1 cellular context compared by ENCODE assay signal in the genomic region with DNA sequence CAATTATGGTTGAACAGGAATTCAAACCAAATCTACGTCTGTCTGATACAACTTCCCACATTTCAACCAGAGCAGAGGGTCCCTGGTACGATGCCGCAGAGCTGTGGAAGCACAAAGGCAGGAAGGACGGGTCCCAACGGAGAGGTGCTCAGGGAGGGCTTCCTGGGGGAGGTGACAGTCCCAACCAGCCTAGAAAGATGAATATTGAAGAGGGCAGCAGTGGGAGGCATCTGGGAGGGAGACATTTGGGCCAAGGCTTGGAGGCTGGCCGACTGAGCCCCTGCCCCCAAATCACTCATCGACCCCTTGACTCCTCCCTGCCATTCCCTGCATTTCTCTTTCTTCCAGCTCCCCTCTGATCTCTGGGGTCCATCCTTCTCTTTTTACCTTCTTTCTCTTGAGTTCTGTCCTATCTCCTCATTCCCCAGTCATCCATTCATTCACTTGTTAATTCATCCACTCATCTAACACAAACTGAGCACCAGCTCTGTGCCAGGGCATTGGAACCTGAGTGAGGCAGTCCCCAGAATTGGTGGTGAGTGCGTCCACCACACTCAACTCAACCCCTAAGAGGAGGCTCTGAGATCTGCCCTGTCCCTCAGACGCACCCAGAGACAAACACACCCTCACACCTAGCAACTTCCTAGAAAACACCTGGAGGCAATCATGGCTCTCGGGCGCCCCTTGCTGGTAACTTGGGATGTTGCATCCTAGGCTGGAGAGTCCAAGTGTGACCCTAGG.
TF ChIP-seq lines count a peak whose summit lies in the region.

No MANE protein-coding gene starts in this region.

TF ChIP-seq in K562, 482 proteins besides CTCF, POLR2A, EP300 and RAD21 (continued from another document and continues in another):
- TF ChIP-seq, protein P1, sequence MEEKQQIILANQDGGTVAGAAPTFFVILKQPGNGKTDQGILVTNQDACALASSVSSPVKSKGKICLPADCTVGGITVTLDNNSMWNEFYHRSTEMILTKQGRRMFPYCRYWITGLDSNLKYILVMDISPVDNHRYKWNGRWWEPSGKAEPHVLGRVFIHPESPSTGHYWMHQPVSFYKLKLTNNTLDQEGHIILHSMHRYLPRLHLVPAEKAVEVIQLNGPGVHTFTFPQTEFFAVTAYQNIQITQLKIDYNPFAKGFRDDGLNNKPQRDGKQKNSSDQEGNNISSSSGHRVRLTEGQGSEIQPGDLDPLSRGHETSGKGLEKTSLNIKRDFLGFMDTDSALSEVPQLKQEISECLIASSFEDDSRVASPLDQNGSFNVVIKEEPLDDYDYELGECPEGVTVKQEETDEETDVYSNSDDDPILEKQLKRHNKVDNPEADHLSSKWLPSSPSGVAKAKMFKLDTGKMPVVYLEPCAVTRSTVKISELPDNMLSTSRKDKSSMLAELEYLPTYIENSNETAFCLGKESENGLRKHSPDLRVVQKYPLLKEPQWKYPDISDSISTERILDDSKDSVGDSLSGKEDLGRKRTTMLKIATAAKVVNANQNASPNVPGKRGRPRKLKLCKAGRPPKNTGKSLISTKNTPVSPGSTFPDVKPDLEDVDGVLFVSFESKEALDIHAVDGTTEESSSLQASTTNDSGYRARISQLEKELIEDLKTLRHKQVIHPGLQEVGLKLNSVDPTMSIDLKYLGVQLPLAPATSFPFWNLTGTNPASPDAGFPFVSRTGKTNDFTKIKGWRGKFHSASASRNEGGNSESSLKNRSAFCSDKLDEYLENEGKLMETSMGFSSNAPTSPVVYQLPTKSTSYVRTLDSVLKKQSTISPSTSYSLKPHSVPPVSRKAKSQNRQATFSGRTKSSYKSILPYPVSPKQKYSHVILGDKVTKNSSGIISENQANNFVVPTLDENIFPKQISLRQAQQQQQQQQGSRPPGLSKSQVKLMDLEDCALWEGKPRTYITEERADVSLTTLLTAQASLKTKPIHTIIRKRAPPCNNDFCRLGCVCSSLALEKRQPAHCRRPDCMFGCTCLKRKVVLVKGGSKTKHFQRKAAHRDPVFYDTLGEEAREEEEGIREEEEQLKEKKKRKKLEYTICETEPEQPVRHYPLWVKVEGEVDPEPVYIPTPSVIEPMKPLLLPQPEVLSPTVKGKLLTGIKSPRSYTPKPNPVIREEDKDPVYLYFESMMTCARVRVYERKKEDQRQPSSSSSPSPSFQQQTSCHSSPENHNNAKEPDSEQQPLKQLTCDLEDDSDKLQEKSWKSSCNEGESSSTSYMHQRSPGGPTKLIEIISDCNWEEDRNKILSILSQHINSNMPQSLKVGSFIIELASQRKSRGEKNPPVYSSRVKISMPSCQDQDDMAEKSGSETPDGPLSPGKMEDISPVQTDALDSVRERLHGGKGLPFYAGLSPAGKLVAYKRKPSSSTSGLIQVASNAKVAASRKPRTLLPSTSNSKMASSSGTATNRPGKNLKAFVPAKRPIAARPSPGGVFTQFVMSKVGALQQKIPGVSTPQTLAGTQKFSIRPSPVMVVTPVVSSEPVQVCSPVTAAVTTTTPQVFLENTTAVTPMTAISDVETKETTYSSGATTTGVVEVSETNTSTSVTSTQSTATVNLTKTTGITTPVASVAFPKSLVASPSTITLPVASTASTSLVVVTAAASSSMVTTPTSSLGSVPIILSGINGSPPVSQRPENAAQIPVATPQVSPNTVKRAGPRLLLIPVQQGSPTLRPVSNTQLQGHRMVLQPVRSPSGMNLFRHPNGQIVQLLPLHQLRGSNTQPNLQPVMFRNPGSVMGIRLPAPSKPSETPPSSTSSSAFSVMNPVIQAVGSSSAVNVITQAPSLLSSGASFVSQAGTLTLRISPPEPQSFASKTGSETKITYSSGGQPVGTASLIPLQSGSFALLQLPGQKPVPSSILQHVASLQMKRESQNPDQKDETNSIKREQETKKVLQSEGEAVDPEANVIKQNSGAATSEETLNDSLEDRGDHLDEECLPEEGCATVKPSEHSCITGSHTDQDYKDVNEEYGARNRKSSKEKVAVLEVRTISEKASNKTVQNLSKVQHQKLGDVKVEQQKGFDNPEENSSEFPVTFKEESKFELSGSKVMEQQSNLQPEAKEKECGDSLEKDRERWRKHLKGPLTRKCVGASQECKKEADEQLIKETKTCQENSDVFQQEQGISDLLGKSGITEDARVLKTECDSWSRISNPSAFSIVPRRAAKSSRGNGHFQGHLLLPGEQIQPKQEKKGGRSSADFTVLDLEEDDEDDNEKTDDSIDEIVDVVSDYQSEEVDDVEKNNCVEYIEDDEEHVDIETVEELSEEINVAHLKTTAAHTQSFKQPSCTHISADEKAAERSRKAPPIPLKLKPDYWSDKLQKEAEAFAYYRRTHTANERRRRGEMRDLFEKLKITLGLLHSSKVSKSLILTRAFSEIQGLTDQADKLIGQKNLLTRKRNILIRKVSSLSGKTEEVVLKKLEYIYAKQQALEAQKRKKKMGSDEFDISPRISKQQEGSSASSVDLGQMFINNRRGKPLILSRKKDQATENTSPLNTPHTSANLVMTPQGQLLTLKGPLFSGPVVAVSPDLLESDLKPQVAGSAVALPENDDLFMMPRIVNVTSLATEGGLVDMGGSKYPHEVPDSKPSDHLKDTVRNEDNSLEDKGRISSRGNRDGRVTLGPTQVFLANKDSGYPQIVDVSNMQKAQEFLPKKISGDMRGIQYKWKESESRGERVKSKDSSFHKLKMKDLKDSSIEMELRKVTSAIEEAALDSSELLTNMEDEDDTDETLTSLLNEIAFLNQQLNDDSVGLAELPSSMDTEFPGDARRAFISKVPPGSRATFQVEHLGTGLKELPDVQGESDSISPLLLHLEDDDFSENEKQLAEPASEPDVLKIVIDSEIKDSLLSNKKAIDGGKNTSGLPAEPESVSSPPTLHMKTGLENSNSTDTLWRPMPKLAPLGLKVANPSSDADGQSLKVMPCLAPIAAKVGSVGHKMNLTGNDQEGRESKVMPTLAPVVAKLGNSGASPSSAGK (IDR thresholded peaks at IDR 0.05): no peak
- TF ChIP-seq NR2C1 (IDR thresholded peaks at IDR 0.05) (no peak), NR2C1 (tag; IDR thresholded peaks at IDR 0.05) (no peak), ATF7 (IDR thresholded peaks at IDR 0.05) (no peak), ZNF699 (CRISPR knock-in tag; IDR thresholded peaks at IDR 0.05; ENCODE audit: insufficient replicate concordance) (no peak), SAFB2 (IDR thresholded peaks at IDR 0.05; ENCODE audit: borderline replicate concordance, low read depth, low read length, severe bottlenecking) (no peak), ZNF212 (CRISPR knock-in tag; IDR thresholded peaks at IDR 0.05) (no peak), RCOR1 (IDR thresholded peaks at IDR 0.05; ENCODE audit: borderline replicate concordance in 1 of 2, low read depth in 2 of 2, low read length in 2 of 2) (peak in 1 of 2 experiments; percentile 58; a peak in 1 of 4 replicates), ATF1 (CRISPR knock-in tag; IDR thresholded peaks at IDR 0.05) (no peak), ATF1 (tag; IDR thresholded peaks at IDR 0.05) (0 out of 2 replicates have a peak, but pooled peaks have one; percentile 15), HNRNPUL1 (IDR thresholded peaks at IDR 0.05; ENCODE audit: low read length) (no peak), SLC30A9 (CRISPR knock-in tag; IDR thresholded peaks at IDR 0.05) (no peak), ADNP (tag; IDR thresholded peaks at IDR 0.05) (no peak), SRF (CRISPR knock-in tag; IDR thresholded peaks at IDR 0.05) (no peak), MTA2 (IDR thresholded peaks at IDR 0.05; ENCODE audit: low read depth) (no peak), KHSRP (IDR thresholded peaks at IDR 0.05) (no peak), ZNF12 (CRISPR knock-in tag; IDR thresholded peaks at IDR 0.05) (no peak), KAT8 (IDR thresholded peaks at IDR 0.05; ENCODE audit: low read depth) (no peak), ZNF347 (CRISPR knock-in tag; IDR thresholded peaks at IDR 0.05; ENCODE audit: low read depth) (no peak), ZFX (CRISPR knock-in tag; IDR thresholded peaks at IDR 0.05) (no peak; the same call in 1 of the 2 replicates), MECOM (CRISPR knock-in tag; IDR thresholded peaks at IDR 0.05) (no peak), ZNF282 (CRISPR knock-in tag; IDR thresholded peaks at IDR 0.05) (no peak), NFE2 (IDR thresholded peaks at IDR 0.05; ENCODE audit: low read depth) (no peak)
- TF ChIP-seq, protein P2, sequence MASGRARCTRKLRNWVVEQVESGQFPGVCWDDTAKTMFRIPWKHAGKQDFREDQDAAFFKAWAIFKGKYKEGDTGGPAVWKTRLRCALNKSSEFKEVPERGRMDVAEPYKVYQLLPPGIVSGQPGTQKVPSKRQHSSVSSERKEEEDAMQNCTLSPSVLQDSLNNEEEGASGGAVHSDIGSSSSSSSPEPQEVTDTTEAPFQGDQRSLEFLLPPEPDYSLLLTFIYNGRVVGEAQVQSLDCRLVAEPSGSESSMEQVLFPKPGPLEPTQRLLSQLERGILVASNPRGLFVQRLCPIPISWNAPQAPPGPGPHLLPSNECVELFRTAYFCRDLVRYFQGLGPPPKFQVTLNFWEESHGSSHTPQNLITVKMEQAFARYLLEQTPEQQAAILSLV (tag; IDR thresholded peaks at IDR 0.05): no peak
- TF ChIP-seq, protein P3, sequence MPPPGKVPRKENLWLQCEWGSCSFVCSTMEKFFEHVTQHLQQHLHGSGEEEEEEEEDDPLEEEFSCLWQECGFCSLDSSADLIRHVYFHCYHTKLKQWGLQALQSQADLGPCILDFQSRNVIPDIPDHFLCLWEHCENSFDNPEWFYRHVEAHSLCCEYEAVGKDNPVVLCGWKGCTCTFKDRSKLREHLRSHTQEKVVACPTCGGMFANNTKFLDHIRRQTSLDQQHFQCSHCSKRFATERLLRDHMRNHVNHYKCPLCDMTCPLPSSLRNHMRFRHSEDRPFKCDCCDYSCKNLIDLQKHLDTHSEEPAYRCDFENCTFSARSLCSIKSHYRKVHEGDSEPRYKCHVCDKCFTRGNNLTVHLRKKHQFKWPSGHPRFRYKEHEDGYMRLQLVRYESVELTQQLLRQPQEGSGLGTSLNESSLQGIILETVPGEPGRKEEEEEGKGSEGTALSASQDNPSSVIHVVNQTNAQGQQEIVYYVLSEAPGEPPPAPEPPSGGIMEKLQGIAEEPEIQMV (tag; conservative IDR thresholded peaks at IDR 0.05; ENCODE audit: low read depth): no peak
- TF ChIP-seq, protein P4, sequence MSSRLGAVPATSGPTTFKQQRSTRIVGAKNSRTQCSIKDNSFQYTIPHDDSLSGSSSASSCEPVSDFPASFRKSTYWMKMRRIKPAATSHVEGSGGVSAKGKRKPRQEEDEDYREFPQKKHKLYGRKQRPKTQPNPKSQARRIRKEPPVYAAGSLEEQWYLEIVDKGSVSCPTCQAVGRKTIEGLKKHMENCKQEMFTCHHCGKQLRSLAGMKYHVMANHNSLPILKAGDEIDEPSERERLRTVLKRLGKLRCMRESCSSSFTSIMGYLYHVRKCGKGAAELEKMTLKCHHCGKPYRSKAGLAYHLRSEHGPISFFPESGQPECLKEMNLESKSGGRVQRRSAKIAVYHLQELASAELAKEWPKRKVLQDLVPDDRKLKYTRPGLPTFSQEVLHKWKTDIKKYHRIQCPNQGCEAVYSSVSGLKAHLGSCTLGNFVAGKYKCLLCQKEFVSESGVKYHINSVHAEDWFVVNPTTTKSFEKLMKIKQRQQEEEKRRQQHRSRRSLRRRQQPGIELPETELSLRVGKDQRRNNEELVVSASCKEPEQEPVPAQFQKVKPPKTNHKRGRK (tag; IDR thresholded peaks at IDR 0.05): no peak
- TF ChIP-seq, protein P5, sequence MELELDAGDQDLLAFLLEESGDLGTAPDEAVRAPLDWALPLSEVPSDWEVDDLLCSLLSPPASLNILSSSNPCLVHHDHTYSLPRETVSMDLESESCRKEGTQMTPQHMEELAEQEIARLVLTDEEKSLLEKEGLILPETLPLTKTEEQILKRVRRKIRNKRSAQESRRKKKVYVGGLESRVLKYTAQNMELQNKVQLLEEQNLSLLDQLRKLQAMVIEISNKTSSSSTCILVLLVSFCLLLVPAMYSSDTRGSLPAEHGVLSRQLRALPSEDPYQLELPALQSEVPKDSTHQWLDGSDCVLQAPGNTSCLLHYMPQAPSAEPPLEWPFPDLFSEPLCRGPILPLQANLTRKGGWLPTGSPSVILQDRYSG (tag; conservative IDR thresholded peaks at IDR 0.05; ENCODE audit: low read depth): no peak
- TF ChIP-seq, protein P6, sequence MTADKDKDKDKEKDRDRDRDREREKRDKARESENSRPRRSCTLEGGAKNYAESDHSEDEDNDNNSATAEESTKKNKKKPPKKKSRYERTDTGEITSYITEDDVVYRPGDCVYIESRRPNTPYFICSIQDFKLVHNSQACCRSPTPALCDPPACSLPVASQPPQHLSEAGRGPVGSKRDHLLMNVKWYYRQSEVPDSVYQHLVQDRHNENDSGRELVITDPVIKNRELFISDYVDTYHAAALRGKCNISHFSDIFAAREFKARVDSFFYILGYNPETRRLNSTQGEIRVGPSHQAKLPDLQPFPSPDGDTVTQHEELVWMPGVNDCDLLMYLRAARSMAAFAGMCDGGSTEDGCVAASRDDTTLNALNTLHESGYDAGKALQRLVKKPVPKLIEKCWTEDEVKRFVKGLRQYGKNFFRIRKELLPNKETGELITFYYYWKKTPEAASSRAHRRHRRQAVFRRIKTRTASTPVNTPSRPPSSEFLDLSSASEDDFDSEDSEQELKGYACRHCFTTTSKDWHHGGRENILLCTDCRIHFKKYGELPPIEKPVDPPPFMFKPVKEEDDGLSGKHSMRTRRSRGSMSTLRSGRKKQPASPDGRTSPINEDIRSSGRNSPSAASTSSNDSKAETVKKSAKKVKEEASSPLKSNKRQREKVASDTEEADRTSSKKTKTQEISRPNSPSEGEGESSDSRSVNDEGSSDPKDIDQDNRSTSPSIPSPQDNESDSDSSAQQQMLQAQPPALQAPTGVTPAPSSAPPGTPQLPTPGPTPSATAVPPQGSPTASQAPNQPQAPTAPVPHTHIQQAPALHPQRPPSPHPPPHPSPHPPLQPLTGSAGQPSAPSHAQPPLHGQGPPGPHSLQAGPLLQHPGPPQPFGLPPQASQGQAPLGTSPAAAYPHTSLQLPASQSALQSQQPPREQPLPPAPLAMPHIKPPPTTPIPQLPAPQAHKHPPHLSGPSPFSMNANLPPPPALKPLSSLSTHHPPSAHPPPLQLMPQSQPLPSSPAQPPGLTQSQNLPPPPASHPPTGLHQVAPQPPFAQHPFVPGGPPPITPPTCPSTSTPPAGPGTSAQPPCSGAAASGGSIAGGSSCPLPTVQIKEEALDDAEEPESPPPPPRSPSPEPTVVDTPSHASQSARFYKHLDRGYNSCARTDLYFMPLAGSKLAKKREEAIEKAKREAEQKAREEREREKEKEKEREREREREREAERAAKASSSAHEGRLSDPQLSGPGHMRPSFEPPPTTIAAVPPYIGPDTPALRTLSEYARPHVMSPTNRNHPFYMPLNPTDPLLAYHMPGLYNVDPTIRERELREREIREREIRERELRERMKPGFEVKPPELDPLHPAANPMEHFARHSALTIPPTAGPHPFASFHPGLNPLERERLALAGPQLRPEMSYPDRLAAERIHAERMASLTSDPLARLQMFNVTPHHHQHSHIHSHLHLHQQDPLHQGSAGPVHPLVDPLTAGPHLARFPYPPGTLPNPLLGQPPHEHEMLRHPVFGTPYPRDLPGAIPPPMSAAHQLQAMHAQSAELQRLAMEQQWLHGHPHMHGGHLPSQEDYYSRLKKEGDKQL (CRISPR knock-in tag; IDR thresholded peaks at IDR 0.05; ENCODE audit: borderline replicate concordance): no peak
- TF ChIP-seq, protein P7, sequence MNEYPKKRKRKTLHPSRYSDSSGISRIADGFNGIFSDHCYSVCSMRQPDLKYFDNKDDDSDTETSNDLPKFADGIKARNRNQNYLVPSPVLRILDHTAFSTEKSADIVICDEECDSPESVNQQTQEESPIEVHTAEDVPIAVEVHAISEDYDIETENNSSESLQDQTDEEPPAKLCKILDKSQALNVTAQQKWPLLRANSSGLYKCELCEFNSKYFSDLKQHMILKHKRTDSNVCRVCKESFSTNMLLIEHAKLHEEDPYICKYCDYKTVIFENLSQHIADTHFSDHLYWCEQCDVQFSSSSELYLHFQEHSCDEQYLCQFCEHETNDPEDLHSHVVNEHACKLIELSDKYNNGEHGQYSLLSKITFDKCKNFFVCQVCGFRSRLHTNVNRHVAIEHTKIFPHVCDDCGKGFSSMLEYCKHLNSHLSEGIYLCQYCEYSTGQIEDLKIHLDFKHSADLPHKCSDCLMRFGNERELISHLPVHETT (CRISPR knock-in tag; conservative IDR thresholded peaks at IDR 0.05 in 1 of 2, IDR thresholded peaks at IDR 0.05 in 1 of 2): no peak
